1 cellular context compared by ENCODE assay signal in the genomic region with DNA sequence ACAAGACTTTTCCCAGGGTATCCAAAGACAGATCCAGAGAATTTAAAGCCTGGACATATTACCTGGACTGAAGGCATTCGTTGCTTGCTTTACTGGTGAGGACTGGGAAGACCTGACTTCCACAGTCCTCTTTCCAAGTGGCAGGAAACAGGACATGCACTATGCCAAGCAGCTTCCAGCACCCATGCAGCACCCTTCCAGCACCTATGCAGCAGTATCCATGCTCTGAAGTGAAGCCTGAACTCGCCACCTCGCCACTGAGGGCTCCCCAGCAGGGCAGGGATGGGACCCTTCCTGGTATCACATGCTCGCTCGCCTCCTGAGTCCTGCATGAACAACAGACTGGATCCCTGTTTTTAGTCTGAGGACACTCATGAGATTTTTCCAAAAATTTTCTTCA.
TF ChIP-seq lines count a peak whose summit lies in the region.

No MANE protein-coding gene starts in this region.

TF ChIP-seq in GM12878, 131 proteins besides CTCF, POLR2A, EP300 and RAD21 (continued from another document):
- TF ChIP-seq, protein P1, sequence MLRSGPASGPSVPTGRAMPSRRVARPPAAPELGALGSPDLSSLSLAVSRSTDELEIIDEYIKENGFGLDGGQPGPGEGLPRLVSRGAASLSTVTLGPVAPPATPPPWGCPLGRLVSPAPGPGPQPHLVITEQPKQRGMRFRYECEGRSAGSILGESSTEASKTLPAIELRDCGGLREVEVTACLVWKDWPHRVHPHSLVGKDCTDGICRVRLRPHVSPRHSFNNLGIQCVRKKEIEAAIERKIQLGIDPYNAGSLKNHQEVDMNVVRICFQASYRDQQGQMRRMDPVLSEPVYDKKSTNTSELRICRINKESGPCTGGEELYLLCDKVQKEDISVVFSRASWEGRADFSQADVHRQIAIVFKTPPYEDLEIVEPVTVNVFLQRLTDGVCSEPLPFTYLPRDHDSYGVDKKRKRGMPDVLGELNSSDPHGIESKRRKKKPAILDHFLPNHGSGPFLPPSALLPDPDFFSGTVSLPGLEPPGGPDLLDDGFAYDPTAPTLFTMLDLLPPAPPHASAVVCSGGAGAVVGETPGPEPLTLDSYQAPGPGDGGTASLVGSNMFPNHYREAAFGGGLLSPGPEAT (IDR thresholded peaks at IDR 0.05; ENCODE audit: low read depth) = no peak
